ENCODE assay signal across 20 cellular contexts in the genomic region with DNA sequence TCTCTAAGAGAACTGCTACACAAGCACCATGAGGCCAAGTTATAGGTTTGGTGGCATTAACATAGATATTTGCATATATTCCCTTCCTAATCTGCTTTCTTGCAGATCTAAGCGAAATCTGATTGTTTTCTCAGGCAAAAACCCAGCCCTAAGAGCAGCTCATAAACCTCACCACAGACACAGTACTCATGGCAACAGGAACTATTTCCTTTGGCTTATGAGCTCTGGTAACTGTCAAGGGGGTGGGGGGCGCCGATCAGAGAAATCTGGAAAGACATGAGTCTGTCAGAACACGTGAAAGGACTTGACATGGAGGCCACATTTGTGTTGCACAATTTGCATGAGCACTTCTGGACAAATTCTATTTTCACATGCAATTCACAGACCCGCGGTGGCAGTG.
"Had no signal": no experiment of that assay in that cellular context is flagged by ENCODE, and none has a peak within 500 bp of the region (broad histone marks: within the 10 kb centered on the region; RNA-seq: fewer than 3 reads in every experiment).

No MANE protein-coding gene starts in this region.

- ATAC-seq: body of pancreas; left colon; lower lobe of right lung; natural killer cell treated with Interleukin-12 subunit alpha and Interleukin-12 subunit beta and Interleukin-15 and Interleukin-18, amount 100 ng/mL, for 72 hours; stimulated activated naive B cell treated with anti-CD40 and anti-IgM and Interleukin-4, amounts not matched to agents 10 μg/mL and 1 μg/mL and 100 μg/mL, for 72 hours had no signal

- H3K9me3 Mint-ChIP-seq: activated naive CD8-positive, alpha-beta T cell treated with anti-CD3 and anti-CD28 coated beads for 36 hours; natural killer cell treated with Interleukin-12 subunit alpha and Interleukin-12 subunit beta and Interleukin-15 and Interleukin-18, amount 100 ng/mL, for 72 hours; stimulated activated naive B cell treated with anti-CD40 and anti-IgM and Interleukin-4, amounts not matched to agents 10 μg/mL and 1 μg/mL and 100 μg/mL, for 72 hours; T-helper 1 cell treated with Interleukin-12 subunit alpha and Interleukin-12 subunit beta and Interleukin-4 antibody, amounts not matched to agents 30 μg/mL and 1 μg/mL, for 36 hours had no signal

- DNase-seq: activated CD4-positive, alpha-beta T cell treated with anti-CD3 and anti-CD28 coated beads, Interleukin-2, amount 50 U/mL, for 4 hours; activated CD4-positive, CD25-positive, alpha-beta regulatory T cell treated with anti-CD3 and anti-CD28 coated beads, Interleukin-2, amount 50 U/mL, for 72 hours; activated gamma-delta T cell treated with Interleukin-2 at 50 U/mL for 16 hours; activated naive CD8-positive, alpha-beta T cell treated with anti-CD3 and anti-CD28 coated beads for 36 hours; amygdala; body of pancreas; caudate nucleus; erythroblast; foreskin melanocyte; glutamatergic neuron; hippocampal formation; islet precursor cell; left colon; lower lobe of right lung; occipital lobe; posterior cingulate gyrus; stimulated activated naive B cell treated with anti-CD40 and anti-IgM and Interleukin-4, amounts not matched to agents 10 μg/mL and 1 μg/mL and 100 μg/mL, for 72 hours; thyroid gland had no signal

- H3K27me3 Mint-ChIP-seq: activated naive CD8-positive, alpha-beta T cell treated with anti-CD3 and anti-CD28 coated beads for 36 hours had no signal

- H3K4me3 ChIP-seq: body of pancreas, lower lobe of right lung, thyroid gland had no signal

- H3K36me3 Mint-ChIP-seq: activated naive CD8-positive, alpha-beta T cell treated with anti-CD3 and anti-CD28 coated beads for 36 hours; natural killer cell treated with Interleukin-12 subunit alpha and Interleukin-12 subunit beta and Interleukin-15 and Interleukin-18, amount 100 ng/mL, for 72 hours; stimulated activated naive B cell treated with anti-CD40 and anti-IgM and Interleukin-4, amounts not matched to agents 10 μg/mL and 1 μg/mL and 100 μg/mL, for 72 hours had no signal

- H3K4me3 Mint-ChIP-seq: activated naive CD8-positive, alpha-beta T cell treated with anti-CD3 and anti-CD28 coated beads for 36 hours; natural killer cell treated with Interleukin-12 subunit alpha and Interleukin-12 subunit beta and Interleukin-15 and Interleukin-18, amount 100 ng/mL, for 72 hours; stimulated activated naive B cell treated with anti-CD40 and anti-IgM and Interleukin-4, amounts not matched to agents 10 μg/mL and 1 μg/mL and 100 μg/mL, for 72 hours; T-helper 1 cell treated with Interleukin-12 subunit alpha and Interleukin-12 subunit beta and Interleukin-4 antibody, amounts not matched to agents 30 μg/mL and 1 μg/mL, for 36 hours had no signal

- H3K27ac Mint-ChIP-seq: activated naive CD8-positive, alpha-beta T cell treated with anti-CD3 and anti-CD28 coated beads for 36 hours; natural killer cell treated with Interleukin-12 subunit alpha and Interleukin-12 subunit beta and Interleukin-15 and Interleukin-18, amount 100 ng/mL, for 72 hours; stimulated activated naive B cell treated with anti-CD40 and anti-IgM and Interleukin-4, amounts not matched to agents 10 μg/mL and 1 μg/mL and 100 μg/mL, for 72 hours; T-helper 1 cell treated with Interleukin-12 subunit alpha and Interleukin-12 subunit beta and Interleukin-4 antibody, amounts not matched to agents 30 μg/mL and 1 μg/mL, for 36 hours had no signal
